Comparison of ENCODE assay signal across 17 cellular contexts in genomic region chr11:33453225-33453624, GRCh38.
"Had no signal": no experiment of that assay in that cellular context is flagged by ENCODE, and none has a peak within 500 bp of the region (broad histone marks: within the 10 kb centered on the region; RNA-seq: fewer than 3 reads in every experiment).

No MANE protein-coding gene starts in this region.

- H3K4me3 ChIP-seq: coronary artery, lower lobe of right lung, neural progenitor cell, thoracic aorta, upper lobe of left lung had no signal

- H3K27me3 ChIP-seq: neural progenitor cell, upper lobe of left lung had no signal

- H3K9me3 ChIP-seq: lower lobe of right lung, thoracic aorta, upper lobe of left lung had no signal

- H3K27ac ChIP-seq: coronary artery, epithelial cell of prostate, lower lobe of right lung, neural progenitor cell, thoracic aorta, upper lobe of left lung had no signal

- FAIRE-seq: bronchial epithelial cell had no signal

- H3K4me1 ChIP-seq: lower lobe of right lung, neural progenitor cell, upper lobe of left lung had no signal

- H3K9ac ChIP-seq: neural progenitor cell had no signal

- DNase-seq: activated gamma-delta T cell treated with Interleukin-2 at 50 U/mL for 16 hours; activated T-cell treated with anti-CD3 and anti-CD28 coated beads, Interleukin-2, amount 50 U/mL, for 1 hour; endodermal cell; lower lobe of right lung; naive thymus-derived CD8-positive, alpha-beta T cell; retina; stimulated activated CD4-positive, alpha-beta T cell treated with anti-CD3 and anti-CD28 coated beads, Interleukin-4, amount 100 ng/mL, for 24 hours; stimulated activated naive CD4-positive, alpha-beta T cell treated with Interleukin-2 at 50 U/mL for 16 hours; T-helper 1 cell; upper lobe of left lung had no signal

- H3K36me3 ChIP-seq: lower lobe of right lung, neural progenitor cell, thoracic aorta, upper lobe of left lung had no signal

- ATAC-seq: left lobe of liver; lower lobe of right lung; naive thymus-derived CD8-positive, alpha-beta T cell; WTC11 had no signal

- H2AFZ ChIP-seq: neural progenitor cell had no signal

- H3K4me2 ChIP-seq: neural progenitor cell had no signal
